1 cellular context compared by ENCODE assay signal in the genomic region with DNA sequence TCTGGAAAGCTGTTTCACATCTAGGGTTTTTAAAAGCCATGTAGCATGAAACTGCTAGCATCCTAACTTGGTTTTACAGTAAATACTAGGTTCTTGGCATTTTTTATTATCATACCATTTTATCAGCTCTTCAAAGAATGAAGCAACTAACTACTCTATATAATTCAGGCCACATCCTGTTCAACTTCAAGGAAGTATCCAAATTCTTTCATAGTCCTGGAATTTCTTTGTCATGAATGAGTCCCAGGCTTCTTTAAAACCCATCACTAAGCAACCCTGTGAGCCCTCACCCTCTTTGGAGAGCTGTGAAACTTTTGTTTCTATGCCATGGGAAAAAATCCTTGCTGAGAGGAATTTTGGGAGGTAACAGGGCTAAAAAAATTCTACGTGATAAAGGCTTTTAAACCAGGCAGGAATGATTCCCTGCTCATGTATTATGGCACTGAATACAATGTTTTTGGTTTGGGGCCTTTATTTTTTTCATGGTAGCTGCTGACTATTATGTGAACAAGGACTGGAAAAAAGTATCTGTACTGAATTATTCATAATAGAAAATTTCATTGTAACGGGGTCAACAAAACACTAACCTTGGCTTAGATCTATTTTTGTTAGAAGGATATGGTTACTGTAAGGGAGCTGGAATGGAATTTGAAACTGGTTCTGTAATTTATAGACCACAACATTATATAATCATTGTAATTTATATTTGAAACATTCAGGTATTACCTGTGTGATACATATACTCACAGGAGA.
TF ChIP-seq lines count a peak whose summit lies in the region.

No MANE protein-coding gene starts in this region.

TF ChIP-seq in H1, 55 proteins besides CTCF, POLR2A, EP300 and RAD21:
- TF ChIP-seq NRF1 (IDR thresholded peaks at IDR 0.05; ENCODE audit: low read depth, low read length) (no peak), TEAD4 (IDR thresholded peaks at IDR 0.05; ENCODE audit: low read depth, low read length) (0 out of 2 replicates have a peak, but pooled peaks have one; percentile 12)
